ENCODE assay signal across 12 cellular contexts in the genomic region with DNA sequence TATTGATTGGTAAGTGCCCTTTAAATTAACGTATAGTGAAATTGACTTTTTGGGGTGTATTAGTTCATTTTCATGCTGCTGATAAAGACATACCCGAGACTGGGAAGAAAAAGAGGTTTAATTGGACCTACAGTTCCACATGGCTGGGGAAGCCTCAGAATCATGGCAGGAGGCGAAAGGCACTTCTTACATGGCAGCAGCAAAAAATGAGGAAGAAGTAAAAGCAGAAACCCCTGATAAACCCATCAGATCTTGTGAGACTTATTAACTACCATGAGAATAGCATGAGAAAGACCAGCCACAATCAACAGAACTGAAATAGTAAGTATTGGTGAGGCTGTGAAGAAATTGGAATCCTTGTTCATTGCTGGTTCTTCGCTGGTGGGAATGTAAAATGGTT. TPM values are rescaled to one million over a fixed set of nuclear protein-coding genes. Genes with fewer than 3 reads are reported as not detected.
"Had no signal": no experiment of that assay in that cellular context is flagged by ENCODE, and none has a peak within 500 bp of the region (broad histone marks: within the 10 kb centered on the region; RNA-seq: fewer than 3 reads in every experiment).

No MANE protein-coding gene starts in this region.

RNA-seq across cellular contexts. Expression of a gene that starts 8.6 kb away (rescaled TPM):
- total RNA-seq: activated CD4-positive, alpha-beta memory T cell treated with anti-CD3 and anti-CD28 coated beads, Interleukin-2, amount 10 ng/mL, durations not matched to agents 7 days and 5 days; activated CD4-positive, alpha-beta T cell treated with anti-CD3 and anti-CD28 coated beads for 36 hours; activated T-cell treated with anti-CD3 and anti-CD28 coated beads, Interleukin-2, amount 50 U/mL, for 72 hours; astrocyte; bronchial epithelial cell; cardiac septum; cerebellum; dermis blood vessel endothelial cell; foreskin keratinocyte; gastrocnemius medialis; T-helper 1 cell treated with Interleukin-12 subunit alpha and Interleukin-12 subunit beta and Interleukin-4 antibody, amounts not matched to agents 30 ng/mL and 1 ng/mL, for 36 hours had no signal

RNA-seq across cellular contexts. Expression of a gene that starts 43.0 kb away (rescaled TPM):
- total RNA-seq: activated CD4-positive, alpha-beta memory T cell treated with anti-CD3 and anti-CD28 coated beads, Interleukin-2, amount 10 ng/mL, durations not matched to agents 7 days and 5 days; activated CD4-positive, alpha-beta T cell treated with anti-CD3 and anti-CD28 coated beads for 36 hours; activated CD4-positive, alpha-beta T cell treated with anti-CD3 and anti-CD28 coated beads, Interleukin-2, amount 10 ng/mL, durations not matched to agents 7 days and 5 days; activated T-cell treated with anti-CD3 and anti-CD28 coated beads, Interleukin-2, amount 50 U/mL, for 72 hours; astrocyte; bronchial epithelial cell; cardiac septum; cerebellum; dermis blood vessel endothelial cell; foreskin keratinocyte; gastrocnemius medialis; T-helper 1 cell treated with Interleukin-12 subunit alpha and Interleukin-12 subunit beta and Interleukin-4 antibody, amounts not matched to agents 30 ng/mL and 1 ng/mL, for 36 hours had no signal
